ENCODE assay signal across 21 cellular contexts in the genomic region with DNA sequence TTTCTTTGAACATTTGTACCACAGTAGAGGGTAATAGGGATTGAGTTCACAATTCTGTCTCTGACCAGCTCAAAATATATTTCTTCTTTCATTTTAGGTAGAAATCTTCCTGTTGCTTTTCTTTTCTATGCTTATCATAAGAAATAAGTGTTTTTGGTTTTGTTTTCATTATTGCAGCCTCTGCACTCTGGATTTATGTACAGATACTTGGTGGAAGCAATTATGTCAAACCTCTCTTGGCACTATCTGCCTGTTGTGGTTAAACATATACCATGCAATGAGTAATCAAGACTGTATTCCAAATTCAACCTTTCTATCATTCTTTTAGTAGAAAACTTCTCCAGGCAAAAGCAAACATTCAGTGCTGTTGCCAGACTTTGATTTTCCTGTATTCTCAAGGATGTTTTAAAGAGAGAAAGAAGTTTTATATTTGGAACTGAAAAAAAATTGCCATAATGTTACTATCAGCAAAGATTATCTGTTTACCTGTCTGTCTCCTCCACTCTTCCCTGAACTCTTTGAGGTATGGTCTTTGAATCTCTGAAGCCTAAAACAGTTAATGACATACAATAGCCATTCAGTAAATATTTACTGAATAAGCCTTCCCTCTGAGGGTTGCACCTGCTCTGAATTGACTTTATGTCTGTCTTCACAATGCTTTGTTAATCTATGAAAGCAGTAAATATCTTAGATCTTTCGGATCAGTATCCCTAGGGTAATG.
DNase-seq lines count a peak whose midpoint lies in the region; ATAC-seq and TF ChIP-seq lines count a peak whose summit lies in the region.
"Had no signal": no experiment of that assay in that cellular context is flagged by ENCODE, and none has a peak within 500 bp of the region (broad histone marks: within the 10 kb centered on the region; RNA-seq: fewer than 3 reads in every experiment).

No MANE protein-coding gene starts in this region.

- H3K36me3 ChIP-seq in smooth muscle cell (ENCODE audit: low read depth) (no peaks in the 10 kb centered on the region), sigmoid colon (no peaks in the 10 kb centered on the region)
- H3K36me3 ChIP-seq: BE2C, left ventricle myocardium inferior, spleen, upper lobe of right lung had no signal

- no peak overlapping the region for H3K4me2 ChIP-seq in smooth muscle cell

- H3K27me3 ChIP-seq in smooth muscle cell (ENCODE audit: low read depth) = no peaks in the 10 kb centered on the region
- H3K27me3 ChIP-seq in sigmoid colon = no peaks in the 10 kb centered on the region
- H3K27me3 ChIP-seq: BE2C, body of pancreas, spleen, upper lobe of right lung had no signal

- no peak overlapping the region for H3K9ac ChIP-seq in smooth muscle cell (ENCODE audit: low read depth)

- intact Hi-C loops in head of caudate nucleus (cut with DNase I) = no loop called here
- intact Hi-C loops in sigmoid colon (cut with DNase I) = no loop called here

- TF ChIP-seq POLR2A in sigmoid colon (IDR thresholded peaks at IDR 0.05) = no peak

- no peak for TF ChIP-seq CTCF in smooth muscle cell (IDR thresholded peaks at IDR 0.05; ENCODE audit: borderline replicate concordance, insufficient read depth, poor library complexity, severe bottlenecking)
- no peak for TF ChIP-seq CTCF in sigmoid colon (IDR thresholded peaks at IDR 0.05)

- H3K4me1 ChIP-seq in smooth muscle cell (ENCODE audit: low read depth) = no peaks in the 10 kb centered on the region
- no peaks in the 10 kb centered on the region for H3K4me1 ChIP-seq in sigmoid colon
- H3K4me1 ChIP-seq: BE2C, body of pancreas, left ventricle myocardium inferior, spleen, upper lobe of right lung had no signal

- H4K20me1 ChIP-seq in smooth muscle cell (ENCODE audit: low read depth) = no peaks in the 10 kb centered on the region

- no peak for TF ChIP-seq EP300 in sigmoid colon (IDR thresholded peaks at IDR 0.05)

- ATAC-seq in HG03460 (IDR thresholded peaks at IDR 0.05; ENCODE audit: unreplicated experiment) = no peak
- ATAC-seq: activated CD4-positive, CD25-positive, alpha-beta regulatory T cell treated with anti-CD3 and anti-CD28 coated beads, Interleukin-2, amount 50 U/mL, for 24 hours; body of pancreas; SK-N-SH treated with all-trans-retinoic acid at 6 μM for 48 hours; upper lobe of right lung had no signal

- DNase-seq in DMS79 treated with DMSO at 0.1 percent for 48 hours (lab: John Stamatoyannopoulos, UW) (peak; percentile 44), DMS79 (lab: John Stamatoyannopoulos, UW) (no peak), NCI-H2029 (lab: John Stamatoyannopoulos, UW) (peak; percentile 45), NCI-H748 (lab: John Stamatoyannopoulos, UW; ENCODE audit: unreplicated experiment) (peak; percentile 98), smooth muscle cell (lab: John Stamatoyannopoulos, UW; ENCODE audit: unreplicated experiment) (no peak), head of caudate nucleus (no peak), sigmoid colon (no peak)
- DNase-seq: BE2C; body of pancreas; Calu3; glutamatergic neuron; H9; left ventricle myocardium inferior; NCI-H524 treated with DMSO at 0.1 percent for 48 hours; spleen; stimulated activated CD8-positive, alpha-beta memory T cell treated with anti-CD3 and anti-CD28 coated beads, Interleukin-4, amount 100 ng/mL, for 48 hours; T1000; upper lobe of right lung had no signal

- peak overlapping the region; percentile 24 for H2AFZ ChIP-seq in smooth muscle cell (ENCODE audit: low read depth)

- H3K4me3 ChIP-seq in smooth muscle cell (no peak overlapping the region), sigmoid colon (no peak overlapping the region)
- H3K4me3 ChIP-seq: body of pancreas, left ventricle myocardium inferior, spleen, upper lobe of right lung had no signal

- H3K9me3 ChIP-seq in smooth muscle cell (replicated peaks; ENCODE audit: low read depth) = no peaks in the 10 kb centered on the region
- no peaks in the 10 kb centered on the region for H3K9me3 ChIP-seq in sigmoid colon
- H3K9me3 ChIP-seq: BE2C, body of pancreas, left ventricle myocardium inferior, upper lobe of right lung had no signal

- WGBS in smooth muscle cell (ENCODE audit: low lambda C conversion rate) = 47% methylated on average over 1 of the region's 1 CpG
- 2 to 34% methylated on average over 1 of the region's 1 CpG for WGBS in sigmoid colon, 2 donors

- H3K27ac ChIP-seq in smooth muscle cell (ENCODE audit: low read depth) = no peak overlapping the region
- no peak overlapping the region for H3K27ac ChIP-seq in sigmoid colon
- H3K27ac ChIP-seq: body of pancreas, left ventricle myocardium inferior, upper lobe of right lung had no signal

- H3F3A ChIP-seq in smooth muscle cell (ENCODE audit: low read depth) = no peaks in the 10 kb centered on the region

- H3K79me2 ChIP-seq in smooth muscle cell (ENCODE audit: low read depth) = no peaks in the 10 kb centered on the region

Comparison
In these comparisons a context has a peak if more than half of its experiments do, and no peak if none do; other contexts are left out.
1. DNase-seq: peak in DMS79 treated with DMSO at 0.1 percent for 48 hours (single experiment), NCI-H2029 (single experiment) and NCI-H748 (single experiment); none in DMS79 (single experiment), smooth muscle cell (single experiment), head of caudate nucleus (0 of 42) and sigmoid colon (single experiment).